6 cellular contexts compared by ENCODE assay signal in genomic region chr3:52178129-52178528, GRCh38. TPM values are rescaled to one million over a fixed set of nuclear protein-coding genes. Genes with fewer than 3 reads are reported as not detected.
"Had no signal": no experiment of that assay in that cellular context is flagged by ENCODE, and none has a peak within 500 bp of the region (broad histone marks: within the 10 kb centered on the region; RNA-seq: fewer than 3 reads in every experiment).

No MANE protein-coding gene starts in this region.

RNA-seq across cellular contexts. Expression of gene TLR9, which starts 47.3 kb away (rescaled TPM):
- total RNA-seq: glomerular endothelial cell, mammary epithelial cell, osteocyte, right atrium auricular region, skeletal muscle tissue had no signal
- polyA plus RNA-seq: keratinocyte, mammary epithelial cell had no signal
